ENCODE assay signal across 10 cellular contexts in the genomic region with DNA sequence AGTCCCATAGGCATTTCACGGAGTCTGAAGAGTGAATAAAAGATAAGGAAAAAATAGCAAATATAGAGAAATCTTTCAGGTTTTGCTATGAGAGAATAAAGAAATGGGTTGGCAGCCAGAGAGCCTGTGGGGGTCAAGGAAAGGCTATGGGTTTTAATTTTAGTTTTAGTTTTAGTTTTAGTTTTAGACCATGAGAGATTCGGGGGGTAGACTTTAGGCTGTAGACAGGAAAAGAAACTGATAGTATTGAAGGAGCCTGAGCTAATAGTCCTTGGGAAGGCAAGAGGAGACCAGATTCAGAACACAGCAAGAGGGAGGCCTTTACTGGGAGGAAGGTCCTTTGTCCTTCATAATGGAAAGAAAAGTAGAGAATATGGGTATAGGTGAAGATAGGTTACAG. TPM values are rescaled to one million over a fixed set of nuclear protein-coding genes. Genes with fewer than 3 reads are reported as not detected.
DNase-seq lines count a peak whose midpoint lies in the region; ATAC-seq and TF ChIP-seq lines count a peak whose summit lies in the region.
"Had no signal": no experiment of that assay in that cellular context is flagged by ENCODE, and none has a peak within 500 bp of the region (broad histone marks: within the 10 kb centered on the region; RNA-seq: fewer than 3 reads in every experiment).

No MANE protein-coding gene starts in this region.

- H3K27ac Mint-ChIP-seq in CD8-positive, alpha-beta memory T cell: peak overlapping the region in 5 of 8 donors; percentile 1 to 40 (median 29)
- no peak overlapping the region for H3K27ac Mint-ChIP-seq in HFFc6
- H3K27ac Mint-ChIP-seq: activated T-helper 1 cell treated with anti-CD3 and anti-CD28 coated beads, Interleukin-12 subunit alpha, Interleukin-12 subunit beta, Interleukin-2, Interleukin-4 antibody, amounts not matched to agents 30 ng/mL and 10 ng/mL and 1 ng/mL, durations not matched to agents 14 hours and 24 hours and 36 hours had no signal

- CTCF ChIA-PET in CD8-positive, alpha-beta memory T cell (lab: Charles Lee): interaction anchor here (1.3 kb wide), 1 partner anchor 52 kb away, joined by 3 read pairs; no protein-coding TSS in a partner anchor

- H3K4me3 ChIP-seq in CD8-positive, alpha-beta memory T cell (ENCODE audit: low read length): no peak overlapping the region
- no peak overlapping the region for H3K4me3 ChIP-seq in colonic mucosa
- H3K4me3 ChIP-seq: BLaER1 had no signal

- DNase-seq in CD8-positive, alpha-beta memory T cell: no peak
- no peak for DNase-seq in omental fat pad (ENCODE audit: low spot score)
- no peak for DNase-seq in colonic mucosa
- no peak for DNase-seq in inferior parietal cortex (ENCODE audit: extremely low spot score)
- no peak for DNase-seq in HFFc6

- H3K36me3 Mint-ChIP-seq in CD8-positive, alpha-beta memory T cell: peaks cover 3 to 15% (median 11%) of the 10 kb centered on the region in 3 donors
- H3K36me3 Mint-ChIP-seq in HFFc6 (ENCODE audit: low read depth): peaks cover 9% of the 10 kb centered on the region

- H3K36me3 ChIP-seq in CD8-positive, alpha-beta memory T cell (ENCODE audit: insufficient read depth, low read length): no peaks in the 10 kb centered on the region
- H3K36me3 ChIP-seq in colonic mucosa: no peaks in the 10 kb centered on the region
- H3K36me3 ChIP-seq: BLaER1 had no signal

- POLR2A ChIA-PET in CD8-positive, alpha-beta memory T cell (lab: Charles Lee): no interaction called here

- ATAC-seq in GM18907 (IDR thresholded peaks at IDR 0.05; ENCODE audit: unreplicated experiment): peak; percentile 98
- peak; percentile 98 for ATAC-seq in HG02588 (IDR thresholded peaks at IDR 0.05; ENCODE audit: unreplicated experiment)
- ATAC-seq in HG03469 (IDR thresholded peaks at IDR 0.05; ENCODE audit: unreplicated experiment): peak; percentile 97
- no peak for ATAC-seq in omental fat pad (ENCODE audit: low FRiP score)

- H3K4me1 Mint-ChIP-seq in CD8-positive, alpha-beta memory T cell: peaks cover 25 to 52% (median 51%) of the 10 kb centered on the region in 3 donors
- H3K4me1 Mint-ChIP-seq in HFFc6 (ENCODE audit: low read depth): peaks cover 10% of the 10 kb centered on the region

- no peaks in the 10 kb centered on the region for H3K27me3 Mint-ChIP-seq in CD8-positive, alpha-beta memory T cell
- H3K27me3 Mint-ChIP-seq in HFFc6 (ENCODE audit: insufficient read depth): no peaks in the 10 kb centered on the region

- no peak overlapping the region for H3K9ac ChIP-seq in colonic mucosa (ENCODE audit: low read depth in 2 of 2, low read length in 2 of 2)
- H3K9ac ChIP-seq: BLaER1 had no signal

- H3K9me3 Mint-ChIP-seq in CD8-positive, alpha-beta memory T cell: no peaks in the 10 kb centered on the region
- no peaks in the 10 kb centered on the region for H3K9me3 Mint-ChIP-seq in HFFc6
- H3K9me3 Mint-ChIP-seq: activated T-helper 1 cell treated with anti-CD3 and anti-CD28 coated beads, Interleukin-12 subunit alpha, Interleukin-12 subunit beta, Interleukin-2, Interleukin-4 antibody, amounts not matched to agents 30 ng/mL and 10 ng/mL and 1 ng/mL, durations not matched to agents 14 hours and 24 hours and 36 hours had no signal

- H3K9me3 ChIP-seq in CD8-positive, alpha-beta memory T cell (ENCODE audit: low read length): no peaks in the 10 kb centered on the region
- no peaks in the 10 kb centered on the region for H3K9me3 ChIP-seq in colonic mucosa
- H3K9me3 ChIP-seq: BLaER1 had no signal

- TF ChIP-seq CTCF in omental fat pad (IDR thresholded peaks at IDR 0.05) (no peak), colonic mucosa (IDR thresholded peaks at IDR 0.05) (no peak), HFFc6 (IDR thresholded peaks at IDR 0.05) (no peak)

- no peak overlapping the region for H3K27ac ChIP-seq in CD8-positive, alpha-beta memory T cell (ENCODE audit: low read depth, low read length)
- no peak overlapping the region for H3K27ac ChIP-seq in colonic mucosa
- H3K27ac ChIP-seq: BLaER1 had no signal

- intact Hi-C loops in colonic mucosa (cut with DNase I): no loop called here

- H3K27me3 ChIP-seq in CD8-positive, alpha-beta memory T cell (ENCODE audit: insufficient read depth, low read length, poor library complexity, severe bottlenecking): no peaks in the 10 kb centered on the region
- H3K27me3 ChIP-seq in colonic mucosa: no peaks in the 10 kb centered on the region
- H3K27me3 ChIP-seq: BLaER1 had no signal

- H3K4me1 ChIP-seq in CD8-positive, alpha-beta memory T cell (ENCODE audit: insufficient read depth, low read length): no peaks in the 10 kb centered on the region
- no peaks in the 10 kb centered on the region for H3K4me1 ChIP-seq in colonic mucosa
- H3K4me1 ChIP-seq: BLaER1 had no signal

- H3K4me3 Mint-ChIP-seq in CD8-positive, alpha-beta memory T cell: peak overlapping the region in 4 of 7 donors; percentile 12 to 42 (median 20)
- no peak overlapping the region for H3K4me3 Mint-ChIP-seq in HFFc6
- H3K4me3 Mint-ChIP-seq: activated T-helper 1 cell treated with anti-CD3 and anti-CD28 coated beads, Interleukin-12 subunit alpha, Interleukin-12 subunit beta, Interleukin-2, Interleukin-4 antibody, amounts not matched to agents 30 ng/mL and 10 ng/mL and 1 ng/mL, durations not matched to agents 14 hours and 24 hours and 36 hours had no signal

RNA-seq across cellular contexts. Expression of a gene that starts 19.3 kb away (rescaled TPM):
- total RNA-seq in CD8-positive, alpha-beta memory T cell: 1 to 10 TPM; 8.5 to 9.7 TPM
- 4.7 TPM for polyA plus RNA-seq in CD8-positive, alpha-beta memory T cell
- 10 to 100 TPM; 20.2 to 33.4 (median 22.4) TPM for total RNA-seq in omental fat pad
- total RNA-seq in colonic mucosa: 10 to 100 TPM; 20.3 to 29.6 TPM
- 10 to 100 TPM in 5 of 6 experiments, 1 to 10 TPM in 1; 9.5 to 15.4 (median 13.2) TPM for total RNA-seq in HFFc6 (2021; fragmentation: NEBNext Ultra II Directional; extraction: Animal tissue kit (Norgen Biotek cat#: 25700))

RNA-seq across cellular contexts. Expression of a gene that starts 21.1 kb away (rescaled TPM):
- total RNA-seq in CD8-positive, alpha-beta memory T cell: 1 to 10 TPM; 6.3 to 8.1 TPM
- 3.9 TPM for polyA plus RNA-seq in CD8-positive, alpha-beta memory T cell
- 10 to 100 TPM in 1 of 4 donors, 1 to 10 TPM in 3; 6.1 to 17.5 (median 7.5) TPM for total RNA-seq in omental fat pad
- total RNA-seq in colonic mucosa: 1 to 10 TPM; 3.6 to 3.8 TPM
- 1 to 10 TPM; 2.7 to 7.0 (median 3.8) TPM for total RNA-seq in HFFc6 (2021; fragmentation: NEBNext Ultra II Directional; extraction: Animal tissue kit (Norgen Biotek cat#: 25700))
